Comparison of ENCODE assay signal across 8 cellular contexts in the genomic region with DNA sequence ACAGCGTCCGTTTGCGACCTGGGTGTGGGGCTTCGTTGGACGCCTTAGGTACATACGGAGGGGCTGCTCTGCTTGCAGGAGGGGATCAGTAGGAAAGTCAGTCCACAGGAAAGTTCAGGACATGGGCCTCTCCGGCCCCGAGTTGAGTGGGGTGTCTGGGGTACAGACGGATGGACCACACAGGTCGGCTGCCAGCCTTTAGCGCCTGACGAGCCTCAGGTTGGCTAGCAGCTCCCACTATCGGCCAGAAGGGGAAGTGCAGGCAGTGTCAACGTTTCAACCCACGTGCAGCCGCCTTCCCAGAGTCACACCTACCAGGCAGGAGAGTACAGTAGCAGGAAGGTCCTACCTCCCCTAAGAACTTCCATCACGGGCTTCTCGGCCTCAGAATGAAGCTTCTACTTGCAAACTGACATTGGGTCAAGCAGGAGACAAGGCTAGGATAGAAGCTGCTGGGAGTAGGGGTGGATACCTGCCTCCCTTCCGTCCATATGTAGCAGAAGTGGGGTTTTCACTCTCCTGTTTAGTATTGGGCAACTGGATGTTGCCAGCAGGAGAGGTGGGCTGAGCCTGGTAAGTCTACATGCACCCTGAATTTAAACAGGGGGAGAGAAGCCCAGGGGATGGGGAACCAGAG. TPM values are rescaled to one million over a fixed set of nuclear protein-coding genes. Genes with fewer than 3 reads are reported as not detected.
DNase-seq lines count a peak whose midpoint lies in the region; ATAC-seq, FAIRE-seq and TF ChIP-seq lines count a peak whose summit lies in the region.

No MANE protein-coding gene starts in this region.

- peaks cover 7% of the 10 kb centered on the region for H3K4me1 ChIP-seq in HAP-1

- in situ Hi-C loops in HAP-1 (cut with MboI; ENCODE audit: low sequenced_read_pairs): no loop called here

- no peak for FAIRE-seq in bronchial epithelial cell (lab: Jason Lieb, UNC)

- H3K36me3 ChIP-seq in HAP-1 (replicated peaks) (no peaks in the 10 kb centered on the region), bronchial epithelial cell (ENCODE audit: control insufficient read depth, insufficient read depth, low read length) (no peaks in the 10 kb centered on the region), kidney epithelial cell (ENCODE audit: control insufficient read depth, insufficient read depth, low read length) (no peaks in the 10 kb centered on the region)

- no peak for ATAC-seq in GM19452 (IDR thresholded peaks at IDR 0.05; ENCODE audit: unreplicated experiment)

- CTCF ChIA-PET in GM10248 (lab: Yijun Ruan, JAX): interaction anchor here (0.6 to 3.6 kb wide), 37 partner anchors 9 to 676 kb away, joined by 3 to 67 read pairs (median 4); a partner anchor contains a TSS

- POLR2A ChIA-PET in GM10248 (lab: Yijun Ruan, JAX): no interaction called here

- DNase-seq in GM10248 (ENCODE audit: extremely low spot score) (peak; percentile 84), HAP-1 (ENCODE audit: low spot score in 2 of 2) (peak; percentile 65 to 80), NCI-H1105 treated with DMSO at 0.1 percent for 48 hours (lab: John Stamatoyannopoulos, UW) (peak; percentile 52), bronchial epithelial cell (ENCODE audit: low read depth) (peak; percentile 45), kidney epithelial cell (ENCODE audit: low read depth) (peak; percentile 9)
- peak; percentile 68 for DNase-seq in stimulated activated CD4-positive, alpha-beta T cell treated with anti-CD3 and anti-CD28 coated beads, Interleukin-4, amount 100 ng/mL, for 1 hour

- no peaks in the 10 kb centered on the region for H3K9me3 ChIP-seq in HAP-1

- H3K27me3 ChIP-seq in HAP-1 (ENCODE audit: low read depth) (no peaks in the 10 kb centered on the region), bronchial epithelial cell (ENCODE audit: control insufficient read depth, insufficient read depth, low read length) (peaks cover 12% of the 10 kb centered on the region), kidney epithelial cell (ENCODE audit: control insufficient read depth, insufficient read depth, low read length) (peaks cover 16% of the 10 kb centered on the region)

- H3K4me3 ChIP-seq in HAP-1 (no peak overlapping the region), WI38 (ENCODE audit: low read depth, low read length) (no peak overlapping the region), bronchial epithelial cell (ENCODE audit: low read depth, low read length) (no peak overlapping the region), kidney epithelial cell (ENCODE audit: low read depth, low read length) (no peak overlapping the region)

- TF ChIP-seq CTCF in GM10248 (IDR thresholded peaks at IDR 0.05; ENCODE audit: control extremely low read depth, extremely low read depth, low read depth, missing control alignments): peak; percentile 99
- peak; percentile 99 for TF ChIP-seq CTCF in WI38 (IDR thresholded peaks at IDR 0.05; ENCODE audit: low read depth, low read length)
- TF ChIP-seq CTCF in bronchial epithelial cell (IDR thresholded peaks at IDR 0.05; ENCODE audit: insufficient read depth, low read length, severe bottlenecking): peak; percentile 99
- peak; percentile 97 for TF ChIP-seq CTCF in kidney epithelial cell (IDR thresholded peaks at IDR 0.05; ENCODE audit: insufficient read depth, low read length, poor library complexity, severe bottlenecking)

RNA-seq across cellular contexts. Expression of a gene that starts 1.8 kb away (rescaled TPM):
- under 0.01 TPM in 1 of 2 replicates, not detected in the other for total RNA-seq in bronchial epithelial cell
- total RNA-seq in kidney epithelial cell: 3.8 and 6.4 TPM in 2 replicates

Comparison
In these comparisons a context has a peak if more than half of its experiments do, and no peak if none do; other contexts are left out.
1. DNase-seq: peak in every context shown above with its lines; median percentile 84 in GM10248; 72 in HAP-1; 68 in stimulated activated CD4-positive, alpha-beta T cell treated with anti-CD3 and anti-CD28 coated beads, Interleukin-4, amount 100 ng/mL, for 1 hour; 52 in NCI-H1105 treated with DMSO at 0.1 percent for 48 hours; 45 in bronchial epithelial cell; 9 in kidney epithelial cell.